Comparison of ENCODE assay signal across 1 cellular context in the genomic region with DNA sequence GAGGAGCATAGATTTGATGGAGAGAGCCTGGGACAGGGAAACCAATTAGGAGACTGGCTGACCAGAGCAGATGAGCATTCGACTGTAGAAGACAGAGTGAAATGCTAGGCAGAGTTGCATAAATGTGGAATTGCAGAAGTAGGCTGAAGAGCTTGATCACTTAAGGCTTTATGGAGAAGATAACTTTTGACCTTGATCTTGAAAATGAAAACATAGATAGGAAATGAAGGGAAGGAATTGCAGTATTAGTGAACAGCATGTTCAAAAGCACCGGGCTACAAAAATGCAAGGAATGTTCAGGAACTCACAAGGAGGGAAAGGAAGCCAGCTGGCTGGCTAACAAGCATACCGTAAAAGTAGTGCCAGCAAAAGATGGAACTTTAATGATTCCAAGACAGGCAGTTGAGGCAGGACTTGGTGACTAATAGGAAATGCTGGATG.
TF ChIP-seq lines count a peak whose summit lies in the region.

No MANE protein-coding gene starts in this region.

TF ChIP-seq in H1, 55 proteins besides CTCF, POLR2A, EP300 and RAD21:
- TF ChIP-seq PHF8 (conservative IDR thresholded peaks at IDR 0.05; ENCODE audit: low read depth, low read length) (no peak), BCL11A (IDR thresholded peaks at IDR 0.05; ENCODE audit: low read depth in 2 of 2, low read length in 2 of 2) (no peak), RFX5 (IDR thresholded peaks at IDR 0.05; ENCODE audit: borderline replicate concordance, low read depth, low read length) (no peak), GABPA (IDR thresholded peaks at IDR 0.05; ENCODE audit: borderline replicate concordance, insufficient read depth, low read length) (no peak), CHD2 (IDR thresholded peaks at IDR 0.05; ENCODE audit: low read length) (no peak), TEAD4 (IDR thresholded peaks at IDR 0.05; ENCODE audit: low read depth, low read length) (peak; percentile 74), KDM1A (IDR thresholded peaks at IDR 0.05; ENCODE audit: borderline replicate concordance, low read length) (no peak)
